Comparison of ENCODE assay signal across 1 cellular context in the genomic region with DNA sequence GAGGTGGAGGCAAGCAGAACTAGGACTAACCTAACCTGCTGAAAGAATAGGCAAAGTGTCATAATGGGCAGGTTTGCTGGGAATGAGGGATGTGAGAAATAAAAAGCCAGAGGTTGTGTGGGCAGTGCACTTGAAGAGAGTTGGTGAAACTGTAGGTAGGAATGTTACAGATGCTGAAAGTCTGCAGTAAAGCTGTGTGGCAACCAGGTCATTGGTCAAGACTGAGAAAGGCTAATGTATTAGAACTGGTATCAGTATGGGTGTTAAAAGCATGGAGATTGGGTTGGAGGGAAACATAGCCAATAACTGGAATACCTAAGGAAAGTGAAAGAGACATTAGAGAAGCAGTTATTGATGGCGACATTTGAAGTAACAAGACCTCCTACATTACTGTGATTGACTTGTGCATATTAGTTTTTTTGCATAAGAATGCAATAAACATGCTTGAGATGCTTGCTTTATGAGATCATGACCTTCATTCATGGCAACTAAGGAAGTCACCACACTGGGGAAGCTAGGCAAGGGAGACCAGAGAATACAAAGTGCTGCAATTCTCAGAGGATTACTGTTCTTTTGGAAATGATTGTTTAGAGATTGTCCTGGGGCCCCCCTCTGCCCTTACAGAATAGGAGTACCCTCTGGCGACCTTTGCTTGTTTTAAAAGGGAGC.
A peak's percentile ranks its signal among the peaks of the same experiment; 100 is the strongest.
TF ChIP-seq lines count a peak whose summit lies in the region.

No MANE protein-coding gene starts in this region.

TF ChIP-seq in WTC11, 78 proteins besides CTCF, POLR2A, EP300 and RAD21 (continued from another document):
- TF ChIP-seq NR2C2 (CRISPR knock-in tag; IDR thresholded peaks at IDR 0.05) (no peak), JUN (CRISPR knock-in tag; IDR thresholded peaks at IDR 0.05) (peak; percentile 52; the same call in 1 of the 2 replicates), FOXP1 (CRISPR knock-in tag; IDR thresholded peaks at IDR 0.05; ENCODE audit: borderline replicate concordance) (no peak), PREB (CRISPR knock-in tag; IDR thresholded peaks at IDR 0.05; ENCODE audit: borderline replicate concordance) (no peak), ESRRA (CRISPR knock-in tag; IDR thresholded peaks at IDR 0.05; ENCODE audit: borderline replicate concordance) (no peak), ZNF317 (CRISPR knock-in tag; IDR thresholded peaks at IDR 0.05; ENCODE audit: borderline replicate concordance, low read depth) (no peak), SP1 (CRISPR knock-in tag; conservative IDR thresholded peaks at IDR 0.05) (peak; percentile 48; the same call in 1 of the 2 replicates), TEAD1 (CRISPR knock-in tag; IDR thresholded peaks at IDR 0.05) (peak; percentile 99), NFATC4 (CRISPR knock-in tag; IDR thresholded peaks at IDR 0.05) (no peak), ZNF423 (CRISPR knock-in tag; IDR thresholded peaks at IDR 0.05) (no peak; the same call in none of the 2 replicates), ELF4 (CRISPR knock-in tag; IDR thresholded peaks at IDR 0.05; ENCODE audit: low read depth) (no peak), ZNF263 (CRISPR knock-in tag; IDR thresholded peaks at IDR 0.05; ENCODE audit: low read depth) (no peak), JAZF1 (CRISPR knock-in tag; IDR thresholded peaks at IDR 0.05) (no peak), HMGA2 (CRISPR knock-in tag; IDR thresholded peaks at IDR 0.05) (no peak), ZSCAN18 (CRISPR knock-in tag; IDR thresholded peaks at IDR 0.05) (0 out of 2 replicates have a peak, but pooled peaks have one; percentile 4)
- TF ChIP-seq, protein P1, sequence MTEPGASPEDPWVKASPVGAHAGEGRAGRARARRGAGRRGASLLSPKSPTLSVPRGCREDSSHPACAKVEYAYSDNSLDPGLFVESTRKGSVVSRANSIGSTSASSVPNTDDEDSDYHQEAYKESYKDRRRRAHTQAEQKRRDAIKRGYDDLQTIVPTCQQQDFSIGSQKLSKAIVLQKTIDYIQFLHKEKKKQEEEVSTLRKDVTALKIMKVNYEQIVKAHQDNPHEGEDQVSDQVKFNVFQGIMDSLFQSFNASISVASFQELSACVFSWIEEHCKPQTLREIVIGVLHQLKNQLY (CRISPR knock-in tag; IDR thresholded peaks at IDR 0.05), result no peak
- TF ChIP-seq, protein P2, sequence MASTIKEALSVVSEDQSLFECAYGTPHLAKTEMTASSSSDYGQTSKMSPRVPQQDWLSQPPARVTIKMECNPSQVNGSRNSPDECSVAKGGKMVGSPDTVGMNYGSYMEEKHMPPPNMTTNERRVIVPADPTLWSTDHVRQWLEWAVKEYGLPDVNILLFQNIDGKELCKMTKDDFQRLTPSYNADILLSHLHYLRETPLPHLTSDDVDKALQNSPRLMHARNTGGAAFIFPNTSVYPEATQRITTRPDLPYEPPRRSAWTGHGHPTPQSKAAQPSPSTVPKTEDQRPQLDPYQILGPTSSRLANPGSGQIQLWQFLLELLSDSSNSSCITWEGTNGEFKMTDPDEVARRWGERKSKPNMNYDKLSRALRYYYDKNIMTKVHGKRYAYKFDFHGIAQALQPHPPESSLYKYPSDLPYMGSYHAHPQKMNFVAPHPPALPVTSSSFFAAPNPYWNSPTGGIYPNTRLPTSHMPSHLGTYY (CRISPR knock-in tag; IDR thresholded peaks at IDR 0.05), result no peak; the same call in 1 of the 2 replicates
- TF ChIP-seq, protein P3, sequence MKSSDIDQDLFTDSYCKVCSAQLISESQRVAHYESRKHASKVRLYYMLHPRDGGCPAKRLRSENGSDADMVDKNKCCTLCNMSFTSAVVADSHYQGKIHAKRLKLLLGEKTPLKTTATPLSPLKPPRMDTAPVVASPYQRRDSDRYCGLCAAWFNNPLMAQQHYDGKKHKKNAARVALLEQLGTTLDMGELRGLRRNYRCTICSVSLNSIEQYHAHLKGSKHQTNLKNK (CRISPR knock-in tag; IDR thresholded peaks at IDR 0.05), result no peak
- TF ChIP-seq, protein P4, sequence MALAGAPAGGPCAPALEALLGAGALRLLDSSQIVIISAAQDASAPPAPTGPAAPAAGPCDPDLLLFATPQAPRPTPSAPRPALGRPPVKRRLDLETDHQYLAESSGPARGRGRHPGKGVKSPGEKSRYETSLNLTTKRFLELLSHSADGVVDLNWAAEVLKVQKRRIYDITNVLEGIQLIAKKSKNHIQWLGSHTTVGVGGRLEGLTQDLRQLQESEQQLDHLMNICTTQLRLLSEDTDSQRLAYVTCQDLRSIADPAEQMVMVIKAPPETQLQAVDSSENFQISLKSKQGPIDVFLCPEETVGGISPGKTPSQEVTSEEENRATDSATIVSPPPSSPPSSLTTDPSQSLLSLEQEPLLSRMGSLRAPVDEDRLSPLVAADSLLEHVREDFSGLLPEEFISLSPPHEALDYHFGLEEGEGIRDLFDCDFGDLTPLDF (CRISPR knock-in tag; IDR thresholded peaks at IDR 0.05), result no peak
